Comparison of ENCODE assay signal across 10 cellular contexts in genomic region chr12:105562727-105563072, GRCh38.
DNase-seq lines count a peak whose midpoint lies in the region; ATAC-seq, FAIRE-seq and TF ChIP-seq lines count a peak whose summit lies in the region.
"Had no signal": no experiment of that assay in that cellular context is flagged by ENCODE, and none has a peak within 500 bp of the region (broad histone marks: within the 10 kb centered on the region; RNA-seq: fewer than 3 reads in every experiment).

No MANE protein-coding gene starts in this region.

- H3K36me3 ChIP-seq in Panc1 (ENCODE audit: control insufficient read depth, insufficient read depth, low read length) (no peaks in the 10 kb centered on the region), kidney (ENCODE audit: control insufficient read depth in 1 of 2, insufficient read depth in 2 of 2, low read length in 2 of 2) (no peaks in the 10 kb centered on the region), uterus (no peaks in the 10 kb centered on the region)

- DNase-seq in NCI-H345 (lab: John Stamatoyannopoulos, UW) = peak; percentile 18
- no peak for DNase-seq in NCI-H345 treated with DMSO at 0.1 percent for 48 hours (lab: John Stamatoyannopoulos, UW; ENCODE audit: unreplicated experiment)
- DNase-seq in Panc1 (ENCODE audit: low read depth, low spot score) = no peak
- no peak for DNase-seq in kidney
- peak; percentile 52 for DNase-seq in urothelium cell line (ENCODE audit: low spot score)
- DNase-seq in uterus = no peak
- no peak for DNase-seq in stimulated activated naive CD8-positive, alpha-beta T cell treated with anti-CD3 and anti-CD28 coated beads, Interleukin-15, Interleukin-2, amounts not matched to agents 100 U/mL and 50 U/mL, for 24 hours
- DNase-seq: MV-4-11 had no signal

- in situ Hi-C loops in Panc1 (cut with HindIII; ENCODE audit: low pct_unique_long_range_greater_than_20kb, low sequenced_read_pairs) = no loop called here

- POLR2A ChIA-PET in Panc1 (lab: Charles Lee) = no interaction called here

- H3K9me3 ChIP-seq in Panc1 (ENCODE audit: control insufficient read depth, insufficient read depth, low read depth, low read length) = no peaks in the 10 kb centered on the region; the same call in 1 of the 2 replicates
- H3K9me3 ChIP-seq in kidney (ENCODE audit: control insufficient read depth in 1 of 2, low read length in 2 of 2) = no peaks in the 10 kb centered on the region
- no peaks in the 10 kb centered on the region for H3K9me3 ChIP-seq in uterus

- TF ChIP-seq CTCF in Panc1 (IDR thresholded peaks at IDR 0.05) = no peak
- no peak for TF ChIP-seq CTCF in kidney (IDR thresholded peaks at IDR 0.05; ENCODE audit: borderline replicate concordance, extremely low read depth, insufficient read depth)
- TF ChIP-seq CTCF in uterus (IDR thresholded peaks at IDR 0.05) = no peak

- intact Hi-C loops in Panc1 (cut with micrococcal nuclease; ENCODE audit: unreplicated experiment) = no loop called here
- intact Hi-C loops in kidney (cut with DNase I) = no loop called here
- intact Hi-C loops in uterus (cut with DNase I; ENCODE audit: low total_unique reads) = no loop called here

- peaks cover 19% of the 10 kb centered on the region for H3K4me1 ChIP-seq in Panc1 (ENCODE audit: control insufficient read depth, insufficient read depth, low read length)
- peaks cover 0 to 6% of the 10 kb centered on the region in 2 donors for H3K4me1 ChIP-seq in kidney (ENCODE audit: control insufficient read depth in 1 of 2, insufficient read depth in 1 of 2, low read depth in 1 of 2, low read length in 2 of 2)
- H3K4me1 ChIP-seq in uterus = peaks cover 0 to 6% of the 10 kb centered on the region in 2 donors

- H3K9ac ChIP-seq in kidney (ENCODE audit: low read length in 2 of 2) = no peak overlapping the region

- CTCF ChIA-PET in Panc1 (lab: Charles Lee) = interaction anchor here (0.6 kb wide), 1 partner anchor 204 kb away, joined by 11 read pairs; no protein-coding TSS in a partner anchor

- ATAC-seq in Panc1 (peak; percentile 78), GM21515 (IDR thresholded peaks at IDR 0.05; ENCODE audit: unreplicated experiment) (no peak)
- no peak for ATAC-seq in stimulated activated naive CD8-positive, alpha-beta T cell treated with anti-CD3 and anti-CD28 coated beads, Interleukin-15, Interleukin-2, amounts not matched to agents 100 U/mL and 50 U/mL, for 24 hours

- H3K4me3 ChIP-seq in Panc1 (ENCODE audit: low read depth in 2 of 2, low read length in 2 of 2) (peak overlapping the region; percentile 20 to 47), kidney (ENCODE audit: low read length in 2 of 2) (no peak overlapping the region), uterus (no peak overlapping the region)

- BruUV-seq in Panc1 (replicated peaks; lab: Mats Ljungman, UMichigan) = no TSS peak

- FAIRE-seq in kidney (lab: Jason Lieb, UNC) (no peak), urothelium cell line (lab: Jason Lieb, UNC) (no peak)
- FAIRE-seq: endothelial cell of umbilical vein had no signal

- no peaks in the 10 kb centered on the region for H3K27me3 ChIP-seq in Panc1 (ENCODE audit: control insufficient read depth, insufficient read depth, low read length)
- H3K27me3 ChIP-seq in uterus = no peaks in the 10 kb centered on the region

- no peak for TF ChIP-seq POLR2A in uterus (IDR thresholded peaks at IDR 0.05)

- peak overlapping the region; percentile 92 for H3K27ac ChIP-seq in Panc1 (ENCODE audit: low read length)
- H3K27ac ChIP-seq in kidney (ENCODE audit: low read depth in 2 of 2, low read length in 2 of 2) = peak overlapping the region; percentile 45 to 70
- H3K27ac ChIP-seq in uterus = peak overlapping the region in 1 of 2 donors; percentile 49

Comparison
In these comparisons a context has a peak if more than half of its experiments do, and no peak if none do; other contexts are left out.
1. DNase-seq: peak in NCI-H345 (single experiment) and urothelium cell line (single experiment); none in NCI-H345 treated with DMSO at 0.1 percent for 48 hours (single experiment), Panc1 (single experiment), kidney (single experiment), uterus (0 of 2) and stimulated activated naive CD8-positive, alpha-beta T cell treated with anti-CD3 and anti-CD28 coated beads, Interleukin-15, Interleukin-2, amounts not matched to agents 100 U/mL and 50 U/mL, for 24 hours (single experiment).
2. H3K4me3 ChIP-seq: peak in Panc1 (2 of 2); none in kidney (0 of 2) and uterus (0 of 2).